ENCODE assay signal across 8 cellular contexts in the genomic region with DNA sequence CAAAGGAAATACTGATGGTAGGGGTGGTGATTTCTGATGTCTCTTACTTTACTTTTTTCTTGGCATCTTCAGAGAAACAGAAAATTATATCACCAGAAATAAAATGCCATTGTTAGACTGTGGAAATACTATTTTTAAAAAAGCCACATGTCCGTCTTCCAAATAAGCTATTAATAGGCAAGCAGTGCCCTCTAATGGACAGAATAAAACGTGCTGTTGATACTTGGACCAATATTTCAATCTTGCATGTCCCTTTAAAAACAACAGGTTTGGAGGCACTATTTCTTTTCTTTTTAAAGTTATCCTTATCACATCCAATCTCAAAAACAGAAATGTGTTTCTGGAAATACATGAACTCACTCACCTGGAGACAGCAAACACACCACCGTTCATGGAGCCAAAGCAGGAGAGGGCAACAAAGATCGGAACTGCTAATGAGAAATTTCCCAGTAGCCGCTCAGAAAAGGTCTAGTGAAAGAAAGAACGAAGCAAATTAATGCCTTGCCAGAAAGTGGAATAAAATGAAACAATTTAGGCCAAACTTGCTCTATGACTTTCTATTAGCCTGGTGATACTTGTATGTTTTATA.
DNase-seq lines count a peak whose midpoint lies in the region; ATAC-seq and TF ChIP-seq lines count a peak whose summit lies in the region.

No MANE protein-coding gene starts in this region.

- no peak overlapping the region for H3K27ac ChIP-seq in coronary artery

- TF ChIP-seq CTCF in GM12873 (IDR thresholded peaks at IDR 0.05; ENCODE audit: insufficient read depth, low read depth, low read length, missing control alignments) (peak; percentile 55), coronary artery (IDR thresholded peaks at IDR 0.05) (peak; percentile 52)

- no peak overlapping the region for H3K4me3 ChIP-seq in coronary artery

- ATAC-seq in HG02642 (IDR thresholded peaks at IDR 0.05; ENCODE audit: poor library complexity, unreplicated experiment) (peak; percentile 64), HG03045 (IDR thresholded peaks at IDR 0.05; ENCODE audit: unreplicated experiment) (no peak), HG03025 (IDR thresholded peaks at IDR 0.05; ENCODE audit: low FRiP score, unreplicated experiment) (no peak)

- DNase-seq in NCI-H526 treated with DMSO at 0.1 percent for 48 hours (lab: John Stamatoyannopoulos, UW) = peak; percentile 33
- DNase-seq in coronary artery (ENCODE audit: low spot score) = no peak
- DNase-seq in medulla oblongata (ENCODE audit: extremely low spot score) = peak; percentile 82
- DNase-seq in stimulated activated CD4-positive, alpha-beta T cell treated with anti-CD3 and anti-CD28 coated beads, Interleukin-4, amount 100 ng/mL, for 24 hours = no peak

Comparison
In these comparisons a context has a peak if more than half of its experiments do, and no peak if none do; other contexts are left out.
1. DNase-seq: peak in NCI-H526 treated with DMSO at 0.1 percent for 48 hours (single experiment) and medulla oblongata (single experiment); none in coronary artery (single experiment) and stimulated activated CD4-positive, alpha-beta T cell treated with anti-CD3 and anti-CD28 coated beads, Interleukin-4, amount 100 ng/mL, for 24 hours (single experiment).